Comparison of ENCODE assay signal across 8 cellular contexts in genomic region chr3:129278970-129279906, GRCh38. TPM values are rescaled to one million over a fixed set of nuclear protein-coding genes. Genes with fewer than 3 reads are reported as not detected.
A peak's percentile ranks its signal among the peaks of the same experiment; 100 is the strongest.
DNase-seq lines count a peak whose midpoint lies in the region; ATAC-seq and TF ChIP-seq lines count a peak whose summit lies in the region.

No MANE protein-coding gene starts in this region.

- TF ChIP-seq CTCF in RWPE2 (IDR thresholded peaks at IDR 0.05; ENCODE audit: poor library complexity, severe bottlenecking) (no peak), heart left ventricle (IDR thresholded peaks at IDR 0.05) (no peak), uterus (IDR thresholded peaks at IDR 0.05) (no peak)

- peak; percentile 52 to 75 for TF ChIP-seq POLR2A in heart left ventricle (IDR thresholded peaks at IDR 0.05)
- peak in 1 of 2 donors; percentile 57 for TF ChIP-seq POLR2A in uterus (IDR thresholded peaks at IDR 0.05)

- H3K27ac ChIP-seq in RWPE2 (ENCODE audit: poor library complexity, severe bottlenecking) = peak overlapping the region; percentile 77
- peak overlapping the region; percentile 93 to 98 (median 96) for H3K27ac ChIP-seq in heart left ventricle
- peak overlapping the region; percentile 87 to 96 for H3K27ac ChIP-seq in uterus

- H3K4me1 ChIP-seq in RWPE2 (ENCODE audit: insufficient read depth, poor library complexity, severe bottlenecking) (peaks cover 25% of the 10 kb centered on the region), heart left ventricle (peaks cover 0 to 40% (median 17%) of the 10 kb centered on the region in 12 donors), uterus (peaks cover 0 to 9% of the 10 kb centered on the region in 2 donors)

- H3K27me3 ChIP-seq in RWPE2 (ENCODE audit: insufficient read depth, poor library complexity, severe bottlenecking) (no peaks in the 10 kb centered on the region), heart left ventricle (no peaks in the 10 kb centered on the region), uterus (no peaks in the 10 kb centered on the region)

- ATAC-seq in HG02588 (IDR thresholded peaks at IDR 0.05; ENCODE audit: unreplicated experiment) (peak; percentile 5), RWPE2 (ENCODE audit: low read depth) (peak; percentile 56), heart left ventricle (peak; percentile 7 to 67 (median 41)), GM18520 (IDR thresholded peaks at IDR 0.05; ENCODE audit: unreplicated experiment) (no peak)

- DNase-seq in D341Med (ENCODE audit: low spot score) (peak; percentile 45), RWPE2 (ENCODE audit: low spot score) (no peak), heart left ventricle (peak in 4 of 5 donors; percentile 15 to 73 (median 38)), putamen (ENCODE audit: low spot score) (peak; percentile 23), uterus (peak; percentile 26 to 35)
- peak; percentile 61 for DNase-seq in activated naive CD4-positive, alpha-beta T cell treated with anti-CD3 and anti-CD28 coated beads, Interleukin-2, amount 50 U/mL, for 16 hours

- intact Hi-C loops in heart left ventricle (cut with DNase I) (loop anchor here in 8 of 10 donors (1.0 to 5.0 kb wide), 5 partner anchors 33 to 38 kb away; a partner anchor contains a TSS), uterus (cut with DNase I; ENCODE audit: low total_unique reads) (loop anchor here (5.0 kb wide), 1 partner anchor 38 kb away; a partner anchor contains a TSS)

- H3K9me3 ChIP-seq in RWPE2 (ENCODE audit: severe bottlenecking) (no peaks in the 10 kb centered on the region), heart left ventricle (no peaks in the 10 kb centered on the region), uterus (no peaks in the 10 kb centered on the region)

- H3K4me3 ChIP-seq in RWPE2 (ENCODE audit: severe bottlenecking) (peak overlapping the region; percentile 86), heart left ventricle (peak overlapping the region; percentile 77 to 98 (median 91)), uterus (peak overlapping the region; percentile 66 to 96)

- WGBS in heart left ventricle, 4 donors = 1% methylated on average over 48 to 82 of the region's 82 CpGs

- H3K36me3 ChIP-seq in RWPE2 (ENCODE audit: low read depth) (peaks cover 56% of the 10 kb centered on the region), heart left ventricle (peaks cover 3 to 48% (median 38%) of the 10 kb centered on the region in 9 donors), uterus (no peaks in the 10 kb centered on the region)

RNA-seq across cellular contexts. Expression of gene HMCES, which starts 0.6 kb away (rescaled TPM):
- 10 to 100 TPM; 30.0 to 46.3 (median 37.7) TPM for total RNA-seq in heart left ventricle
- polyA plus RNA-seq in heart left ventricle = 10 to 100 TPM; 30.7 to 46.6 TPM
- total RNA-seq in uterus = 10 to 100 TPM in 3 of 4 donors, 1 to 10 TPM in 1; 2.0 to 42.9 (median 28.3) TPM

RNA-seq across cellular contexts. Expression of gene COPG1, which starts 29.8 kb away (rescaled TPM):
- total RNA-seq in heart left ventricle = 100 to 1,000 TPM in 4 of 9 donors, 10 to 100 TPM in 5; 78.6 to 121 (median 93.9) TPM
- polyA plus RNA-seq in heart left ventricle = 100 to 1,000 TPM in 1 of 2 donors, 10 to 100 TPM in 1; 82.3 to 115 TPM
- 100 to 1,000 TPM in 2 of 4 donors, 10 to 100 TPM in 2; 35.6 to 409 (median 118) TPM for total RNA-seq in uterus
